Comparison of ENCODE assay signal across 9 cellular contexts in the genomic region with DNA sequence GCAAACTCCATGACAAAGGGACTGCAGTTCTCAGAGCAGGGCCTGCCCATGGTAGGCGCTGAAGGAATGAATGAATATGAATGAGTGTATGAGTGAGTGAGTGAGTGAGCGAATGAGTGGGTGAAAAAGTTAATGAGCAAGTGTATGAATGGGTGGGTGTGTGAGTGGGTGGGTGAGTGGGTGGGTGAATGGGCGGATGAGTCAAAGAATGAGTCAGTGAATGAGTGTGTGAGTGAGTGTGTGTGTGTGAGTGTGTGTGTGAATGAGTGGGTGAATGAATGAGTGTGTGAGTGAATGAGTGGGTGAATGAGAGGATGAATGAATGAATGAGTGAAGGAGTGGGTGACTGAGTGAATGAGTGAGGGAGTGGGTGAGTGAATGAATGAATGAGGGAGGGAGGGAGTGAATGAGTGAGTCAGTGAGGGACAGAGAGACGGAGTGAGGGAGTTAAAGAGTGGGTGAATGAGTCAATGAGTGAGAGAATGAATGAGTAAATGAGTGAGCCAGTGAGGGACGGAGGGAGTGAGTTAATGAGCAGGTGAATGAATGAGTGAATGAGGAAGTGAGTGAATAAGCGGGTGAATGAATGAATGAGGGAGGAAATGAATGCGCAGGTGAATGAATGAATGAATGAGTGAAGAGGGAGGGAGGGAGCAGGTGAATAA. TPM values are rescaled to one million over a fixed set of nuclear protein-coding genes. Genes with fewer than 3 reads are reported as not detected.
DNase-seq lines count a peak whose midpoint lies in the region; ATAC-seq and TF ChIP-seq lines count a peak whose summit lies in the region.
"Had no signal": no experiment of that assay in that cellular context is flagged by ENCODE, and none has a peak within 500 bp of the region (broad histone marks: within the 10 kb centered on the region; RNA-seq: fewer than 3 reads in every experiment).

No MANE protein-coding gene starts in this region.

- no peaks in the 10 kb centered on the region for H3K27me3 ChIP-seq in CD4-positive, alpha-beta T cell (ENCODE audit: control insufficient read depth, insufficient read depth, low read length)
- H3K27me3 ChIP-seq in HUES6 (ENCODE audit: control insufficient read depth, insufficient read depth, low read length) (peaks cover 17% of the 10 kb centered on the region; the same call in 1 of the 2 replicates), body of pancreas (peaks cover 0 to 15% of the 10 kb centered on the region in 2 donors)

- H3K36me3 ChIP-seq in HUES6 (ENCODE audit: control insufficient read depth, insufficient read depth, low read length) (no peaks in the 10 kb centered on the region), body of pancreas (replicated peaks in 1 of 2; ENCODE audit: insufficient read depth in 1 of 2, low read depth in 2 of 2) (no peaks in the 10 kb centered on the region)
- H3K36me3 ChIP-seq: heart left ventricle had no signal

- in situ Hi-C loops in astrocyte of the spinal cord (cut with HindIII; ENCODE audit: low sequenced_read_pairs), result no loop called here

- no peak for TF ChIP-seq CTCF in CD4-positive, alpha-beta T cell (IDR thresholded peaks at IDR 0.05)
- TF ChIP-seq CTCF in astrocyte of the spinal cord (IDR thresholded peaks at IDR 0.05; ENCODE audit: low read depth, low read length), result no peak
- TF ChIP-seq CTCF in natural killer cell (IDR thresholded peaks at IDR 0.05), result no peak
- no peak for TF ChIP-seq CTCF in body of pancreas (IDR thresholded peaks at IDR 0.05)

- H3K4me3 Mint-ChIP-seq in CD4-positive, alpha-beta T cell, result no peak overlapping the region
- H3K4me3 Mint-ChIP-seq in natural killer cell, result peak overlapping the region; percentile 5

- TF ChIP-seq POLR2A in body of pancreas (IDR thresholded peaks at IDR 0.05), result no peak

- DNase-seq in CD4-positive, alpha-beta T cell, result no peak
- DNase-seq in astrocyte of the spinal cord (ENCODE audit: low read depth, low spot score) (peak; percentile 10), natural killer cell (no peak), glomerular visceral epithelial cell (ENCODE audit: extremely low spot score) (no peak), body of pancreas (no peak)

- ATAC-seq in CD4-positive, alpha-beta T cell (ENCODE audit: poor library complexity), result peak; percentile 26
- ATAC-seq in natural killer cell (peak in 1 of 3 donors; percentile 34), body of pancreas (no peak), HG02973 (IDR thresholded peaks at IDR 0.05; ENCODE audit: unreplicated experiment) (no peak), GM18907 (IDR thresholded peaks at IDR 0.05; ENCODE audit: unreplicated experiment) (no peak)

- no peak overlapping the region for H3K9ac ChIP-seq in HUES6 (ENCODE audit: low read length)

- H3K4me1 Mint-ChIP-seq in CD4-positive, alpha-beta T cell (ENCODE audit: low read depth), result peaks cover 8% of the 10 kb centered on the region
- peaks cover 0 to 14% of the 10 kb centered on the region in 2 donors for H3K4me1 Mint-ChIP-seq in natural killer cell

- CTCF ChIA-PET in CD4-positive, alpha-beta T cell (lab: Charles Lee), result interaction anchor here (0.7 to 1.2 kb wide), 3 partner anchors 68 to 553 kb away, joined by 3 to 15 read pairs (median 3); no protein-coding TSS in a partner anchor

- no peaks in the 10 kb centered on the region for H3K9me3 ChIP-seq in CD4-positive, alpha-beta T cell (ENCODE audit: control insufficient read depth, low read length)
- H3K9me3 ChIP-seq in HUES6 (ENCODE audit: control insufficient read depth, insufficient read depth, low read depth, low read length), result no peaks in the 10 kb centered on the region
- H3K9me3 ChIP-seq in body of pancreas, result no peaks in the 10 kb centered on the region
- H3K9me3 ChIP-seq: heart left ventricle had no signal

- WGBS in body of pancreas, 2 donors, result 39 to 52% methylated on average over 7 of the region's 7 CpGs

- no peaks in the 10 kb centered on the region for H3K36me3 Mint-ChIP-seq in CD4-positive, alpha-beta T cell (ENCODE audit: low read depth)
- H3K36me3 Mint-ChIP-seq in natural killer cell, result no peaks in the 10 kb centered on the region

- H3K4me1 ChIP-seq in HUES6 (ENCODE audit: control insufficient read depth, insufficient read depth, low read length), result peaks cover 5% of the 10 kb centered on the region; the same call in 1 of the 2 replicates
- H3K4me1 ChIP-seq in body of pancreas, result peaks cover 7% of the 10 kb centered on the region

- no peak overlapping the region for H3K27ac Mint-ChIP-seq in CD4-positive, alpha-beta T cell
- H3K27ac Mint-ChIP-seq in natural killer cell, result peak overlapping the region in 1 of 2 donors; percentile 3

- POLR2A ChIA-PET in CD4-positive, alpha-beta T cell (lab: Charles Lee), result interaction anchor here (0.7 kb wide), 1 partner anchor 42 kb away, joined by 3 read pairs; no protein-coding TSS in a partner anchor

- peaks cover 26% of the 10 kb centered on the region for H3K27me3 Mint-ChIP-seq in CD4-positive, alpha-beta T cell
- H3K27me3 Mint-ChIP-seq in natural killer cell (ENCODE audit: low read depth in 2 of 2), result peaks cover 10 to 11% of the 10 kb centered on the region in 2 donors

- H3K4me3 ChIP-seq in HUES6 (ENCODE audit: low read depth, low read length) (peak overlapping the region; percentile 51), astrocyte of the spinal cord (ENCODE audit: low read depth, low read length) (no peak overlapping the region), body of pancreas (no peak overlapping the region)

- H3K9me3 Mint-ChIP-seq in CD4-positive, alpha-beta T cell, result no peaks in the 10 kb centered on the region
- H3K9me3 Mint-ChIP-seq in natural killer cell, result no peaks in the 10 kb centered on the region

- H3K27ac ChIP-seq in CD4-positive, alpha-beta T cell (ENCODE audit: low read depth, low read length), result no peak overlapping the region
- H3K27ac ChIP-seq in HUES6 (ENCODE audit: low read depth, low read length) (no peak overlapping the region), body of pancreas (no peak overlapping the region)
- H3K27ac ChIP-seq: heart left ventricle had no signal

- intact Hi-C loops in CD4-positive, alpha-beta T cell (cut with DNase I, micrococcal nuclease), result loop anchor here (1.0 kb wide), 2 partner anchors 407 to 553 kb away; no protein-coding TSS in a partner anchor
- intact Hi-C loops in natural killer cell (cut with micrococcal nuclease) (loop anchor here (2.0 to 5.0 kb wide), 2 partner anchors 403 to 554 kb away; no protein-coding TSS in a partner anchor), body of pancreas (cut with DNase I) (loop anchor here (5.0 kb wide), 1 partner anchor 558 kb away; no protein-coding TSS in a partner anchor)

RNA-seq across cellular contexts. Expression of gene CHMP6, which starts 11.1 kb away (rescaled TPM):
- total RNA-seq in CD4-positive, alpha-beta T cell, result 10 to 100 TPM; 11.5 to 13.3 TPM
- total RNA-seq in natural killer cell, result 10 to 100 TPM; 26.8 to 33.3 (median 33.0) TPM
- 10 to 100 TPM; 10.4 to 32.3 TPM for total RNA-seq in body of pancreas

RNA-seq across cellular contexts. Expression of gene BAIAP2, which starts 54.4 kb away (rescaled TPM):
- 1 to 10 TPM; 4.2 to 4.9 TPM for total RNA-seq in CD4-positive, alpha-beta T cell
- total RNA-seq in natural killer cell, result 10 to 100 TPM in 2 of 3 donors, 1 to 10 TPM in 1; 6.7 to 12.3 (median 10.4) TPM
- total RNA-seq in body of pancreas, result 10 to 100 TPM in 1 of 2 donors, 1 to 10 TPM in 1; 8.0 to 11.5 TPM
